10 cellular contexts compared by ENCODE assay signal in genomic region chr17:60863892-60864673, GRCh38.
DNase-seq lines count a peak whose midpoint lies in the region; ATAC-seq, FAIRE-seq and TF ChIP-seq lines count a peak whose summit lies in the region.
"Had no signal": no experiment of that assay in that cellular context is flagged by ENCODE, and none has a peak within 500 bp of the region (broad histone marks: within the 10 kb centered on the region; RNA-seq: fewer than 3 reads in every experiment).

No MANE protein-coding gene starts in this region.

- peak; percentile 18 for DNase-seq in activated naive CD4-positive, alpha-beta T cell treated with anti-CD3 and anti-CD28 coated beads for 36 hours
- DNase-seq in activated naive CD4-positive, alpha-beta T cell treated with anti-CD3 and anti-CD28 coated beads, Interleukin-2, amount 10 ng/mL, durations not matched to agents 7 days and 5 days, result no peak
- peak; percentile 11 for DNase-seq in NCI-H82 treated with DMSO at 0.1 percent for 48 hours (lab: John Stamatoyannopoulos, UW; ENCODE audit: unreplicated experiment)
- peak; percentile 22 for DNase-seq in astrocyte of the spinal cord (ENCODE audit: low read depth, low spot score)
- DNase-seq in RCC 7860 (ENCODE audit: low spot score), result no peak
- no peak for DNase-seq in HPDE6-E6E7 (ENCODE audit: extremely low spot score)
- DNase-seq in Right ventricle myocardium superior, result no peak
- no peak for DNase-seq in progenitor cell of endocrine pancreas (ENCODE audit: low spot score, unreplicated experiment)
- DNase-seq: activated CD4-positive, alpha-beta T cell treated with anti-CD3 and anti-CD28 coated beads, Interleukin-2, amount 50 U/mL, for 48 hours; nucleus accumbens had no signal

- intact Hi-C loops in activated naive CD4-positive, alpha-beta T cell treated with anti-CD3 and anti-CD28 coated beads for 36 hours (cut with micrococcal nuclease), result no loop called here
- intact Hi-C loops in Right ventricle myocardium superior (cut with DNase I), result no loop called here

- no peaks in the 10 kb centered on the region for H3K9me3 Mint-ChIP-seq in activated naive CD4-positive, alpha-beta T cell treated with anti-CD3 and anti-CD28 coated beads for 36 hours
- no peaks in the 10 kb centered on the region for H3K9me3 Mint-ChIP-seq in activated naive CD4-positive, alpha-beta T cell treated with anti-CD3 and anti-CD28 coated beads, Interleukin-2, amount 10 ng/mL, durations not matched to agents 7 days and 5 days
- peaks cover 15% of the 10 kb centered on the region for H3K9me3 Mint-ChIP-seq in progenitor cell of endocrine pancreas (ENCODE audit: low read depth)

- peaks cover 17% of the 10 kb centered on the region for H3K4me1 Mint-ChIP-seq in activated naive CD4-positive, alpha-beta T cell treated with anti-CD3 and anti-CD28 coated beads for 36 hours (ENCODE audit: low read depth)
- peaks cover 14% of the 10 kb centered on the region for H3K4me1 Mint-ChIP-seq in activated naive CD4-positive, alpha-beta T cell treated with anti-CD3 and anti-CD28 coated beads, Interleukin-2, amount 10 ng/mL, durations not matched to agents 7 days and 5 days
- H3K4me1 Mint-ChIP-seq in progenitor cell of endocrine pancreas (ENCODE audit: low read depth), result no peaks in the 10 kb centered on the region

- in situ Hi-C loops in astrocyte of the spinal cord (cut with HindIII; ENCODE audit: low sequenced_read_pairs), result no loop called here

- no peak for TF ChIP-seq CTCF in astrocyte of the spinal cord (IDR thresholded peaks at IDR 0.05; ENCODE audit: low read depth, low read length)
- no peak for TF ChIP-seq CTCF in progenitor cell of endocrine pancreas (IDR thresholded peaks at IDR 0.05; ENCODE audit: unreplicated experiment)

- H3K27me3 Mint-ChIP-seq in activated naive CD4-positive, alpha-beta T cell treated with anti-CD3 and anti-CD28 coated beads for 36 hours (ENCODE audit: low read depth), result no peaks in the 10 kb centered on the region
- H3K27me3 Mint-ChIP-seq in activated naive CD4-positive, alpha-beta T cell treated with anti-CD3 and anti-CD28 coated beads, Interleukin-2, amount 10 ng/mL, durations not matched to agents 7 days and 5 days, result no peaks in the 10 kb centered on the region
- no peaks in the 10 kb centered on the region for H3K27me3 Mint-ChIP-seq in progenitor cell of endocrine pancreas

- ATAC-seq in Right ventricle myocardium superior (ENCODE audit: poor library complexity), result no peak

- H3K27ac Mint-ChIP-seq in activated naive CD4-positive, alpha-beta T cell treated with anti-CD3 and anti-CD28 coated beads for 36 hours, result peak overlapping the region; percentile 20
- H3K27ac Mint-ChIP-seq in activated naive CD4-positive, alpha-beta T cell treated with anti-CD3 and anti-CD28 coated beads, Interleukin-2, amount 10 ng/mL, durations not matched to agents 7 days and 5 days, result no peak overlapping the region
- H3K27ac Mint-ChIP-seq in progenitor cell of endocrine pancreas, result no peak overlapping the region

- H3K4me3 ChIP-seq in astrocyte of the spinal cord (ENCODE audit: low read depth, low read length), result no peak overlapping the region

- CTCF ChIA-PET in activated naive CD4-positive, alpha-beta T cell treated with anti-CD3 and anti-CD28 coated beads for 36 hours (lab: Charles Lee), result no interaction called here
- CTCF ChIA-PET in activated naive CD4-positive, alpha-beta T cell treated with anti-CD3 and anti-CD28 coated beads, Interleukin-2, amount 10 ng/mL, durations not matched to agents 7 days and 5 days (lab: Charles Lee), result no interaction called here

- no peak for FAIRE-seq in RCC 7860 (lab: Jason Lieb, UNC)

- H3K4me3 Mint-ChIP-seq in activated naive CD4-positive, alpha-beta T cell treated with anti-CD3 and anti-CD28 coated beads for 36 hours, result no peak overlapping the region
- no peak overlapping the region for H3K4me3 Mint-ChIP-seq in activated naive CD4-positive, alpha-beta T cell treated with anti-CD3 and anti-CD28 coated beads, Interleukin-2, amount 10 ng/mL, durations not matched to agents 7 days and 5 days
- H3K4me3 Mint-ChIP-seq in progenitor cell of endocrine pancreas (ENCODE audit: low read depth), result no peak overlapping the region

- peaks cover 7% of the 10 kb centered on the region for H3K36me3 Mint-ChIP-seq in activated naive CD4-positive, alpha-beta T cell treated with anti-CD3 and anti-CD28 coated beads for 36 hours (ENCODE audit: low read depth)
- no peaks in the 10 kb centered on the region for H3K36me3 Mint-ChIP-seq in activated naive CD4-positive, alpha-beta T cell treated with anti-CD3 and anti-CD28 coated beads, Interleukin-2, amount 10 ng/mL, durations not matched to agents 7 days and 5 days
- peaks cover 6% of the 10 kb centered on the region for H3K36me3 Mint-ChIP-seq in progenitor cell of endocrine pancreas (ENCODE audit: insufficient read depth)

Comparison
In these comparisons a context has a peak if more than half of its experiments do, and no peak if none do; other contexts are left out.
1. DNase-seq: peak in activated naive CD4-positive, alpha-beta T cell treated with anti-CD3 and anti-CD28 coated beads for 36 hours (single experiment), NCI-H82 treated with DMSO at 0.1 percent for 48 hours (single experiment) and astrocyte of the spinal cord (single experiment); none in activated naive CD4-positive, alpha-beta T cell treated with anti-CD3 and anti-CD28 coated beads, Interleukin-2, amount 10 ng/mL, durations not matched to agents 7 days and 5 days (single experiment), RCC 7860 (single experiment), HPDE6-E6E7 (single experiment), Right ventricle myocardium superior (single experiment) and progenitor cell of endocrine pancreas (single experiment).